In genomic region chr6:5999688-6000608, GRCh38 we compare ENCODE assay signal across 10 cellular contexts. TPM values are rescaled to one million over a fixed set of nuclear protein-coding genes. Genes with fewer than 3 reads are reported as not detected.
A peak's percentile ranks its signal among the peaks of the same experiment; 100 is the strongest.
DNase-seq lines count a peak whose midpoint lies in the region; ATAC-seq, FAIRE-seq and TF ChIP-seq lines count a peak whose summit lies in the region.
"Had no signal": no experiment of that assay in that cellular context is flagged by ENCODE, and none has a peak within 500 bp of the region (broad histone marks: within the 10 kb centered on the region; RNA-seq: fewer than 3 reads in every experiment).

No MANE protein-coding gene starts in this region.

- peaks cover 100% of the 10 kb centered on the region for H3K27me3 ChIP-seq in GM23338 (ENCODE audit: insufficient read depth)
- H3K27me3 ChIP-seq in right cardiac atrium (ENCODE audit: control insufficient read depth, insufficient read depth): no peaks in the 10 kb centered on the region
- H3K27me3 ChIP-seq in skeletal muscle tissue (ENCODE audit: control insufficient read depth in 3 of 3, insufficient read depth in 3 of 3, low read length in 3 of 3): peaks cover 91 to 97% (median 96%) of the 10 kb centered on the region in 3 donors

- H3K27ac ChIP-seq in GM23338 (ENCODE audit: low read depth) (no peak overlapping the region), right cardiac atrium (ENCODE audit: low read length) (peak overlapping the region; percentile 38), skeletal muscle tissue (ENCODE audit: low read depth, low read length) (peak overlapping the region; percentile 63)

- POLR2A ChIA-PET in activated CD4-positive, alpha-beta memory T cell treated with anti-CD3 and anti-CD28 coated beads, Interleukin-2, amount 10 ng/mL, durations not matched to agents 7 days and 5 days (lab: Charles Lee): interaction anchor here (2.0 kb wide), 1 partner anchor 9 kb away, joined by 4 read pairs; no protein-coding TSS in a partner anchor

- intact Hi-C loops in right cardiac atrium (cut with DNase I): no loop called here

- peak overlapping the region; percentile 91 for H3K4me2 ChIP-seq in GM23338

- WGBS in right cardiac atrium: 30% methylated on average over 34 of the region's 34 CpGs

- peak overlapping the region; percentile 66 for H3K4me3 Mint-ChIP-seq in GM23338
- peak overlapping the region; percentile 38 for H3K4me3 Mint-ChIP-seq in activated CD4-positive, alpha-beta memory T cell treated with anti-CD3 and anti-CD28 coated beads, Interleukin-2, amount 10 ng/mL, durations not matched to agents 7 days and 5 days

- no peaks in the 10 kb centered on the region for H3K9me2 ChIP-seq in GM23338 (ENCODE audit: insufficient read depth)

- H3K79me2 ChIP-seq in GM23338 (replicated peaks; ENCODE audit: insufficient read depth): no peaks in the 10 kb centered on the region

- H3K4me1 Mint-ChIP-seq in GM23338: peaks cover 66% of the 10 kb centered on the region
- H3K4me1 Mint-ChIP-seq in activated CD4-positive, alpha-beta memory T cell treated with anti-CD3 and anti-CD28 coated beads, Interleukin-2, amount 10 ng/mL, durations not matched to agents 7 days and 5 days: peaks cover 72% of the 10 kb centered on the region

- DNase-seq in GM23338 (ENCODE audit: low spot score) (peak; percentile 51), right cardiac atrium (peak in 1 of 3 donors; percentile 46), NAMALWA (ENCODE audit: low spot score) (no peak), GM12892 (ENCODE audit: insufficient read length) (no peak)
- DNase-seq in activated CD4-positive, alpha-beta memory T cell treated with anti-CD3 and anti-CD28 coated beads, Interleukin-2, amount 10 ng/mL, durations not matched to agents 7 days and 5 days: no peak
- no peak for DNase-seq in stimulated activated CD4-positive, alpha-beta T cell treated with anti-CD3 and anti-CD28 coated beads, Interleukin-2, amount 100 ng/mL, for 48 hours
- DNase-seq: GF-D8, mammary epithelial cell, NCI-H526 treated with DMSO at 0.1 percent for 48 hours had no signal

- peaks cover 19% of the 10 kb centered on the region for H3F3A ChIP-seq in GM23338 (replicated peaks; ENCODE audit: low read depth)

- CTCF ChIA-PET in activated CD4-positive, alpha-beta memory T cell treated with anti-CD3 and anti-CD28 coated beads, Interleukin-2, amount 10 ng/mL, durations not matched to agents 7 days and 5 days (lab: Charles Lee): interaction anchor here (0.6 to 1.3 kb wide), 2 partner anchors 14 to 598 kb away, joined by 3 to 5 read pairs; no protein-coding TSS in a partner anchor

- peak overlapping the region; percentile 98; the same call in 1 of the 2 replicates for H2AFZ ChIP-seq in GM23338

- no peak for TF ChIP-seq CTCF in GM23338 (conservative IDR thresholded peaks at IDR 0.05; ENCODE audit: low read depth in 2 of 2)

- H3K4me1 ChIP-seq in GM23338 (ENCODE audit: insufficient read depth): peaks cover 68% of the 10 kb centered on the region
- peaks cover 2% of the 10 kb centered on the region for H3K4me1 ChIP-seq in right cardiac atrium (ENCODE audit: control insufficient read depth, insufficient read depth, low read length)
- peaks cover 34 to 48% (median 38%) of the 10 kb centered on the region in 3 donors for H3K4me1 ChIP-seq in skeletal muscle tissue (ENCODE audit: control insufficient read depth in 3 of 3, insufficient read depth in 3 of 3, low read length in 3 of 3)

- no peak for FAIRE-seq in GM12892 (lab: Jason Lieb, UNC)

- H3K36me3 Mint-ChIP-seq in GM23338 (ENCODE audit: low read depth): peaks cover 3% of the 10 kb centered on the region; the same call in 1 of the 3 replicates
- H3K36me3 Mint-ChIP-seq in activated CD4-positive, alpha-beta memory T cell treated with anti-CD3 and anti-CD28 coated beads, Interleukin-2, amount 10 ng/mL, durations not matched to agents 7 days and 5 days (ENCODE audit: low read depth): peaks cover 48% of the 10 kb centered on the region

- H4K20me1 ChIP-seq in GM23338 (replicated peaks; ENCODE audit: insufficient read depth): peaks cover 21% of the 10 kb centered on the region

- H3K36me3 ChIP-seq in GM23338 (ENCODE audit: insufficient read depth) (no peaks in the 10 kb centered on the region), skeletal muscle tissue (ENCODE audit: control insufficient read depth in 3 of 3, insufficient read depth in 3 of 3, low read length in 3 of 3) (no peaks in the 10 kb centered on the region)

- H3K4me3 ChIP-seq in GM23338 (peak overlapping the region; percentile 58), right cardiac atrium (ENCODE audit: low read length) (no peak overlapping the region), skeletal muscle tissue (ENCODE audit: low read length in 3 of 3) (peak overlapping the region; percentile 13 to 35 (median 23))

- H3K27ac Mint-ChIP-seq in GM23338: no peak overlapping the region
- peak overlapping the region; percentile 18 for H3K27ac Mint-ChIP-seq in activated CD4-positive, alpha-beta memory T cell treated with anti-CD3 and anti-CD28 coated beads, Interleukin-2, amount 10 ng/mL, durations not matched to agents 7 days and 5 days

- no peaks in the 10 kb centered on the region for H3K9me3 ChIP-seq in right cardiac atrium (ENCODE audit: control insufficient read depth, low read length)
- H3K9me3 ChIP-seq in skeletal muscle tissue (ENCODE audit: control insufficient read depth in 3 of 3, low read length in 3 of 3): peaks cover 0 to 6% (median 0%) of the 10 kb centered on the region in 3 donors

- TF ChIP-seq POLR2A in GM12892 (IDR thresholded peaks at IDR 0.05; ENCODE audit: low read depth, low read length): no peak

- no peak for ATAC-seq in GM23338
- ATAC-seq in right cardiac atrium: no peak

- H3K9me3 Mint-ChIP-seq in GM23338: peaks cover 2% of the 10 kb centered on the region; the same call in 2 of the 3 replicates
- peaks cover 5% of the 10 kb centered on the region for H3K9me3 Mint-ChIP-seq in activated CD4-positive, alpha-beta memory T cell treated with anti-CD3 and anti-CD28 coated beads, Interleukin-2, amount 10 ng/mL, durations not matched to agents 7 days and 5 days

- H3K27me3 Mint-ChIP-seq in GM23338 (ENCODE audit: insufficient read depth, low read depth, poor library complexity): peaks cover 100% of the 10 kb centered on the region
- H3K27me3 Mint-ChIP-seq in activated CD4-positive, alpha-beta memory T cell treated with anti-CD3 and anti-CD28 coated beads, Interleukin-2, amount 10 ng/mL, durations not matched to agents 7 days and 5 days: peaks cover 90% of the 10 kb centered on the region

- peak overlapping the region in 2 of 3 donors; percentile 14 to 64 for H3K9ac ChIP-seq in skeletal muscle tissue (ENCODE audit: low read depth in 1 of 3, low read length in 3 of 3)

TF ChIP-seq in GM23338, 12 proteins besides CTCF, POLR2A, EP300 and RAD21:
- TF ChIP-seq EZH2phosphoT487 (IDR thresholded peaks at IDR 0.05; ENCODE audit: unreplicated experiment) (peak; percentile 21), EZH2 (IDR thresholded peaks at IDR 0.05; ENCODE audit: low read depth, unreplicated experiment) (peak; percentile 89), STAT1 (IDR thresholded peaks at IDR 0.05; ENCODE audit: unreplicated experiment) (no peak), NANOG (IDR thresholded peaks at IDR 0.05; ENCODE audit: borderline replicate concordance) (no peak)

RNA-seq across cellular contexts. Expression of gene NRN1, which starts 6.8 kb away (rescaled TPM):
- 0.23 TPM in 1 of 2 replicates, not detected in the other for total RNA-seq in GM23338 (2014; rRNA removed; shearing (Covaris generic))
- polyA plus RNA-seq in GM23338 (2016; fragmentation: Nextera tagmentation; extraction: Ambion mirVana) (0.42 and 0.71 TPM in 2 replicates), right cardiac atrium (14.1 TPM)
- 1 to 10 TPM; 3.2 to 4.1 TPM for total RNA-seq in activated CD4-positive, alpha-beta memory T cell treated with anti-CD3 and anti-CD28 coated beads, Interleukin-2, amount 10 ng/mL, durations not matched to agents 7 days and 5 days
- total RNA-seq in right cardiac atrium (10 to 100 TPM in 2 of 4 donors, 1 to 10 TPM in 2; 6.5 to 14.5 (median 10.6) TPM), skeletal muscle tissue (13.6 TPM)
- 5.2 TPM for polyA plus RNA-seq in GM12892 (2012; ENCODE audit: missing spikeins)
- polyA plus RNA-seq: mammary epithelial cell had no signal
